ENCODE assay signal across 14 cellular contexts in the genomic region with DNA sequence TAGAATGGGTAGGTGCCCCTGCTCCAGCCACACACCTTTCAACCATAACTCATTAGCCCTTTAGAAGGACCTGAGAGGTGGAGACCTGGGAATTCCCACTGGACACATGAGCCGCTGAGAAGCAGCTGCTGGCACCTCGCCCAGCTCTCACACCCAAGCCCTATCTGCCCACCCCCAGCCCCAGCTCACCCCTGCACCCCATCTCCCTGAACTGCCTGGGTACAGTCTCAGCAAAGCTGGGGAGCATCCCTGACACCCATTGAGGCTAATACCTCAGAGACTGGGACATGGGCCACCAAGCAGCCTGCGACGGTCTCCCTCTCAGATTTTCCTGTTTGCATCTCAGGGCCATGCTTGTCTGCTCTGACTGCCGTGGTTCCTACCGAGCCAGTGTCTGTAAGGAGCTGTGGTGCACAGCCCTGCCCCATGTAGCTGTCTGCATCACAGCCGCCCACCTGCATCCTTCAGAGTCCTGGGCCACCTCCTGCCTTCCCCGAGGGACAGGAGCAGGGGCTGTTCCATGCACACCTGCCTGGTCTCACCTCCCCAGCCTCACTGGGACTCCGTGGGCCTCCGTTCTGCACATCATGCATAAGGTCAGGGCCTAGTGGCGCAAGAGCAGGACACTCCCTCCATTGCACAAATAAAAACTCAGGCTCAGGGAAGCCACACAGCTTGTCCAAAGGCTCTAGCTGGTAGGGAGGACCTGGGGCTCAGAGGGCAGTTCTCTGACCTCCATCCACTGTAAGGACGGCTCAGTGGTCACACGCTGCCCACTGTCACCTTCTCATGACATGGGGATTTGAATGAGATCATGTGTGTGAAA.
DNase-seq lines count a peak whose midpoint lies in the region; ATAC-seq and TF ChIP-seq lines count a peak whose summit lies in the region.
"Had no signal": no experiment of that assay in that cellular context is flagged by ENCODE, and none has a peak within 500 bp of the region (broad histone marks: within the 10 kb centered on the region; RNA-seq: fewer than 3 reads in every experiment).

No MANE protein-coding gene starts in this region.

- DNase-seq in Right ventricle myocardium superior (peak; percentile 26), left ventricle myocardium inferior (no peak), RWPE2 (ENCODE audit: low spot score) (peak; percentile 39), NCI-H446 treated with DMSO at 0.1 percent for 48 hours (lab: John Stamatoyannopoulos, UW) (no peak), Kasumi-1 (lab: John Stamatoyannopoulos, UW) (no peak), NAMALWA (ENCODE audit: low spot score) (no peak)
- DNase-seq in naive thymus-derived CD4-positive, alpha-beta T cell, result no peak
- DNase-seq: EL; MV-4-11; NCI-H1436 treated with DMSO at 0.1 percent for 48 hours; NCI-H2081 treated with DMSO at 0.1 percent for 48 hours; NK-92 treated with Interleukin-12 subunit alpha and Interleukin-12 subunit beta, amount 100 ng/mL, for 24 hours had no signal

- peaks cover 0 to 6% (median 0%) of the 10 kb centered on the region in 5 donors for H3K27me3 Mint-ChIP-seq in naive thymus-derived CD4-positive, alpha-beta T cell

- no peaks in the 10 kb centered on the region for H3K36me3 Mint-ChIP-seq in naive thymus-derived CD4-positive, alpha-beta T cell

- CTCF ChIA-PET in naive thymus-derived CD4-positive, alpha-beta T cell (lab: Charles Lee), result interaction anchor here (1.1 kb wide), 1 partner anchor 395 kb away, joined by 3 read pairs; no protein-coding TSS in a partner anchor

- H3K9me3 Mint-ChIP-seq in naive thymus-derived CD4-positive, alpha-beta T cell, result no peaks in the 10 kb centered on the region

- POLR2A ChIA-PET in naive thymus-derived CD4-positive, alpha-beta T cell (lab: Charles Lee), result no interaction called here

- H3K4me1 ChIP-seq in left ventricle myocardium inferior (no peaks in the 10 kb centered on the region), RWPE2 (ENCODE audit: insufficient read depth, poor library complexity, severe bottlenecking) (no peaks in the 10 kb centered on the region)
- no peaks in the 10 kb centered on the region for H3K4me1 ChIP-seq in naive thymus-derived CD4-positive, alpha-beta T cell (ENCODE audit: control insufficient read depth in 2 of 2, insufficient read depth in 2 of 2, low read length in 2 of 2)

- no peak overlapping the region for H3K27ac Mint-ChIP-seq in naive thymus-derived CD4-positive, alpha-beta T cell

- H3K4me3 ChIP-seq in left ventricle myocardium inferior, result no peak overlapping the region
- H3K4me3 ChIP-seq in RWPE2 (ENCODE audit: severe bottlenecking), result no peak overlapping the region
- H3K4me3 ChIP-seq in naive thymus-derived CD4-positive, alpha-beta T cell (ENCODE audit: low read length), result no peak overlapping the region
- H3K4me3 ChIP-seq: HAP-1, K562 had no signal

- no peak overlapping the region for H3K4me3 Mint-ChIP-seq in naive thymus-derived CD4-positive, alpha-beta T cell

- intact Hi-C loops in Right ventricle myocardium superior (cut with DNase I) (no loop called here), left ventricle myocardium inferior (cut with micrococcal nuclease) (no loop called here)
- intact Hi-C loops in naive thymus-derived CD4-positive, alpha-beta T cell (cut with micrococcal nuclease), result no loop called here

- TF ChIP-seq CTCF in left ventricle myocardium inferior (IDR thresholded peaks at IDR 0.05; ENCODE audit: borderline replicate concordance) (no peak), RWPE2 (IDR thresholded peaks at IDR 0.05; ENCODE audit: poor library complexity, severe bottlenecking) (no peak)

- peaks cover 16% of the 10 kb centered on the region for H3K27me3 ChIP-seq in left ventricle myocardium inferior (ENCODE audit: low read depth)
- no peaks in the 10 kb centered on the region for H3K27me3 ChIP-seq in RWPE2 (ENCODE audit: insufficient read depth, poor library complexity, severe bottlenecking)
- H3K27me3 ChIP-seq in naive thymus-derived CD4-positive, alpha-beta T cell (ENCODE audit: control insufficient read depth in 2 of 2, insufficient read depth in 2 of 2, low read length in 2 of 2), result no peaks in the 10 kb centered on the region

- H3K4me1 Mint-ChIP-seq in naive thymus-derived CD4-positive, alpha-beta T cell, result no peaks in the 10 kb centered on the region

- no peak overlapping the region for H3K27ac ChIP-seq in left ventricle myocardium inferior (replicated peaks)
- no peak overlapping the region for H3K27ac ChIP-seq in RWPE2 (ENCODE audit: poor library complexity, severe bottlenecking)
- H3K27ac ChIP-seq in naive thymus-derived CD4-positive, alpha-beta T cell (ENCODE audit: low read depth, low read length), result no peak overlapping the region

- no peaks in the 10 kb centered on the region for H3K9me3 ChIP-seq in left ventricle myocardium inferior (replicated peaks)
- H3K9me3 ChIP-seq in RWPE2 (ENCODE audit: severe bottlenecking), result no peaks in the 10 kb centered on the region
- H3K9me3 ChIP-seq in naive thymus-derived CD4-positive, alpha-beta T cell (ENCODE audit: control insufficient read depth in 2 of 3, low read length in 3 of 3), result no peaks in the 10 kb centered on the region
- H3K9me3 ChIP-seq: HAP-1 had no signal

- no peaks in the 10 kb centered on the region for H3K36me3 ChIP-seq in left ventricle myocardium inferior
- H3K36me3 ChIP-seq in RWPE2 (ENCODE audit: low read depth), result no peaks in the 10 kb centered on the region
- H3K36me3 ChIP-seq in naive thymus-derived CD4-positive, alpha-beta T cell (ENCODE audit: control insufficient read depth in 2 of 3, insufficient read depth in 3 of 3, low read length in 3 of 3), result no peaks in the 10 kb centered on the region
- H3K36me3 ChIP-seq: HAP-1 had no signal

- ATAC-seq in Right ventricle myocardium superior (ENCODE audit: poor library complexity), result no peak
- ATAC-seq in RWPE2 (ENCODE audit: low read depth), result no peak
- peak; percentile 16 for ATAC-seq in naive thymus-derived CD4-positive, alpha-beta T cell
- ATAC-seq: K562 had no signal

Comparison
In these comparisons a context has a peak if more than half of its experiments do, and no peak if none do; other contexts are left out.
1. DNase-seq: peak in Right ventricle myocardium superior (single experiment) and RWPE2 (single experiment); none in left ventricle myocardium inferior (single experiment), naive thymus-derived CD4-positive, alpha-beta T cell (0 of 9), NCI-H446 treated with DMSO at 0.1 percent for 48 hours (single experiment), Kasumi-1 (0 of 2) and NAMALWA (single experiment).